ENCODE assay signal across 22 cellular contexts in genomic region chr2:197669077-197669476, GRCh38. TPM values are rescaled to one million over a fixed set of nuclear protein-coding genes. Genes with fewer than 3 reads are reported as not detected.
DNase-seq lines count a peak whose midpoint lies in the region; ATAC-seq and TF ChIP-seq lines count a peak whose summit lies in the region.
"Had no signal": no experiment of that assay in that cellular context is flagged by ENCODE, and none has a peak within 500 bp of the region (broad histone marks: within the 10 kb centered on the region; RNA-seq: fewer than 3 reads in every experiment).

No MANE protein-coding gene starts in this region.

- TF ChIP-seq CTCF in GM12865 (IDR thresholded peaks at IDR 0.05; ENCODE audit: insufficient read depth, low read depth, low read length, missing control alignments) (no peak), KMS-11 (conservative IDR thresholded peaks at IDR 0.05; ENCODE audit: low read depth, low read length) (no peak), chondrocyte (IDR thresholded peaks at IDR 0.05) (no peak)

- peak; percentile 62 for ATAC-seq in GM21717 (IDR thresholded peaks at IDR 0.05; ENCODE audit: unreplicated experiment)
- ATAC-seq: A549, GM23338 had no signal

- no peaks in the 10 kb centered on the region for H3K27me3 Mint-ChIP-seq in chondrocyte (ENCODE audit: low read depth)

- H3K4me2 ChIP-seq in KMS-11 = peak overlapping the region; percentile 11; the same call in 1 of the 2 replicates
- H3K4me2 ChIP-seq: A549, BLaER1, GM23338 had no signal

- no peak overlapping the region for H3K4me3 Mint-ChIP-seq in chondrocyte (ENCODE audit: unreplicated experiment)
- H3K4me3 Mint-ChIP-seq: CD14-positive monocyte; CD4-positive, alpha-beta memory T cell; GM23338; HFFc6; IgD-negative memory B cell had no signal

- no peak overlapping the region for H3K27ac ChIP-seq in KMS-11
- H3K27ac ChIP-seq: 22Rv1, A549, BLaER1 had no signal

- peak overlapping the region; percentile 73 for H3K27ac Mint-ChIP-seq in chondrocyte (ENCODE audit: unreplicated experiment)
- H3K27ac Mint-ChIP-seq: CD14-positive monocyte; CD4-positive, alpha-beta memory T cell; GM23338; HFFc6; IgD-negative memory B cell had no signal

- H3K4me1 ChIP-seq in KMS-11 (ENCODE audit: low read depth, poor library complexity, severe bottlenecking) = peaks cover 7% of the 10 kb centered on the region
- H3K4me1 ChIP-seq: A549, BLaER1 had no signal

- H3K9me3 Mint-ChIP-seq in chondrocyte (ENCODE audit: low read depth) = peaks cover 28% of the 10 kb centered on the region
- H3K9me3 Mint-ChIP-seq: HFFc6 had no signal

- H2AFZ ChIP-seq in KMS-11 (ENCODE audit: low read depth) = no peak overlapping the region
- H2AFZ ChIP-seq: GM23338 had no signal

- H3K36me3 ChIP-seq in KMS-11 (ENCODE audit: insufficient read depth) = no peaks in the 10 kb centered on the region
- H3K36me3 ChIP-seq: BLaER1 had no signal

- peaks cover 26% of the 10 kb centered on the region for H3K36me3 Mint-ChIP-seq in chondrocyte (ENCODE audit: low read depth)
- H3K36me3 Mint-ChIP-seq: CD14-positive monocyte had no signal

- H3K9ac ChIP-seq in KMS-11 = no peak overlapping the region
- H3K9ac ChIP-seq: BLaER1 had no signal

- peak; percentile 9 for DNase-seq in GM12865 (ENCODE audit: low read depth)
- no peak for DNase-seq in chondrocyte (ENCODE audit: low spot score)
- DNase-seq in GF-D8 (lab: John Stamatoyannopoulos, UW) = no peak
- DNase-seq in NCI-H1930 (lab: John Stamatoyannopoulos, UW) = no peak
- DNase-seq in T-helper 9 cell = no peak
- no peak for DNase-seq in NCI-H1417 (lab: John Stamatoyannopoulos, UW)
- DNase-seq: CD4-positive, alpha-beta memory T cell; DMS153; DMS79; GDM1; HCEC 1CT; HFFc6; KBM-7 had no signal

- H3K27me3 ChIP-seq in KMS-11 (ENCODE audit: insufficient read depth, low read depth) = no peaks in the 10 kb centered on the region
- H3K27me3 ChIP-seq: BLaER1 had no signal

- H3K79me2 ChIP-seq in KMS-11 (ENCODE audit: insufficient read depth, low read depth) = no peaks in the 10 kb centered on the region

- H4K20me1 ChIP-seq in KMS-11 (ENCODE audit: insufficient read depth) = no peaks in the 10 kb centered on the region
- H4K20me1 ChIP-seq: BLaER1 had no signal

- peaks cover 46% of the 10 kb centered on the region for H3K4me1 Mint-ChIP-seq in chondrocyte (ENCODE audit: low read depth)
- H3K4me1 Mint-ChIP-seq: CD14-positive monocyte; CD4-positive, alpha-beta memory T cell had no signal

- no peak overlapping the region for H3K4me3 ChIP-seq in GM12865 (ENCODE audit: low read depth, low read length)
- H3K4me3 ChIP-seq in KMS-11 (IDR thresholded peaks at IDR 0.05; ENCODE audit: insufficient read depth, low read depth, low read length) = no peak overlapping the region
- H3K4me3 ChIP-seq: A549, BLaER1, GM23338 had no signal

RNA-seq across cellular contexts. Expression of gene RFTN2, which starts 6.3 kb away (rescaled TPM):
- total RNA-seq in chondrocyte = 11.5 to 28.5 TPM (median 13.6 TPM) in 3 replicates
- total RNA-seq: CD4-positive, alpha-beta memory T cell; Daoy had no signal

RNA-seq across cellular contexts. Expression of gene MARS2, which starts 36.1 kb away (rescaled TPM):
- total RNA-seq in chondrocyte = 2.9 to 4.0 TPM (median 3.1 TPM) in 3 replicates
